In the genomic region with DNA sequence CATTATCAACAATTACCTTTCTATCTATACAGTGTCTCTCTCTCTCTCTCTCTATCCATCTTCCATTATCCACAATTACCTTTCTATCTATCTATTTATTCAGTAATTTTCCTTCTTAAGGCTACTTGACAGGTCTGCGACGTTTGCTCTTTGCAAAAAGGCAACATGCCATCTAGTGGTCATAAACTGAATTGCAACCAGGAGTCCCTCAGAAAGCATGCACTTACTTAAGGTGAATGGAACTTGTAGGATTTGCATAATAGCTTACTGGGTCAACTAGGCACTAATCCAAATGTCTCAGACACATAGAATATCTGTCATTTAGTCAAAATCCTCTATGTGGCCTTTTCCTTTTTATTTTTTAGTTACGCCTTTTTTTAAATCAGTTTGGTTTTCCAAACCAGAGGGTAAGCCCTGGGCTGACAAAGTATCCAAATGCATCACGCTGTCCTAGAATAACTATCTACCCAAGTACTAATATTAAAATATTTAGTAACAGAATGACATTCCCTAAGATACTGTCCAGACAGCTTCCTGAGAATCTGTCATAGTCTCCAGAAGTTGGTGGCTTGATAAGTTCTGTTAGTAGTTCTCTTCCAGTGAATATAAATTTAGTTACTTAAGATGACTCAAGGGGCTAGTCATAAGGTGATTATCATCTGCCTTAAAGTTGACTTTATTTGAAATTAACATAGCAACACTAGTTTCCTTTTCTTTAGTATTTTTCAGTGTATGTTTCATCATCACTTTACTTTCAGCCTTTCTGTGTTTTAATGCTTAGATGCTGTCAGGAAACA, we compare ENCODE assay signal across 8 cellular contexts.
DNase-seq lines count a peak whose midpoint lies in the region; ATAC-seq lines count a peak whose summit lies in the region.

No MANE protein-coding gene starts in this region.

- H3K4ac ChIP-seq in neuronal stem cell (ENCODE audit: low read length): no peak overlapping the region

- H2BK15ac ChIP-seq in neuronal stem cell (ENCODE audit: low read length): no peak overlapping the region

- H3K4me1 ChIP-seq in neuronal stem cell (ENCODE audit: control insufficient read depth in 2 of 2, insufficient read depth in 1 of 2, low read depth in 1 of 2, low read length in 2 of 2): no peaks in the 10 kb centered on the region

- no peak overlapping the region for H3K27ac ChIP-seq in neuronal stem cell (replicated peaks; ENCODE audit: low read length)

- no peak overlapping the region for H2AFZ ChIP-seq in neuronal stem cell (ENCODE audit: low read length)

- no peaks in the 10 kb centered on the region for H3K36me3 ChIP-seq in neuronal stem cell (replicated peaks in 1 of 2; ENCODE audit: control insufficient read depth in 2 of 2, insufficient read depth in 2 of 2, low read length in 2 of 2)

- no peak overlapping the region for H3K23ac ChIP-seq in neuronal stem cell (ENCODE audit: low read depth, low read length, poor library complexity)

- no peak overlapping the region for H4K91ac ChIP-seq in neuronal stem cell (ENCODE audit: low read depth, low read length, poor library complexity)

- no peak overlapping the region for H3K14ac ChIP-seq in neuronal stem cell (ENCODE audit: low read length)

- ATAC-seq in GM21390 (IDR thresholded peaks at IDR 0.05; ENCODE audit: unreplicated experiment) (peak; percentile 98), HG03565 (IDR thresholded peaks at IDR 0.05; ENCODE audit: unreplicated experiment) (peak; percentile 94)

- no peak overlapping the region for H2AK5ac ChIP-seq in neuronal stem cell (ENCODE audit: low read depth, low read length)

- H2BK120ac ChIP-seq in neuronal stem cell (ENCODE audit: low read depth, low read length): no peak overlapping the region

- no peak overlapping the region for H3K4me2 ChIP-seq in neuronal stem cell (ENCODE audit: insufficient read depth, low read length, poor library complexity, severe bottlenecking)

- no peaks in the 10 kb centered on the region for H3K27me3 ChIP-seq in neuronal stem cell (ENCODE audit: control insufficient read depth in 3 of 3, insufficient read depth in 3 of 3, low read depth in 1 of 3, low read length in 3 of 3)

- no CpG with 5 or more reads among the region's 4 CpGs for WGBS in neuronal stem cell (ENCODE audit: extremely low coverage in 2 of 2, insufficient read length in 2 of 2, insufficient replicate concordance in 1 of 2), 2 donors

- H2BK5ac ChIP-seq in neuronal stem cell (ENCODE audit: low read length): no peak overlapping the region

- H2BK12ac ChIP-seq in neuronal stem cell (ENCODE audit: low read length): no peak overlapping the region

- H4K8ac ChIP-seq in neuronal stem cell (ENCODE audit: low read depth, low read length): no peak overlapping the region

- no peak overlapping the region for H3K4me3 ChIP-seq in neuronal stem cell (ENCODE audit: low read length in 2 of 2)

- in situ Hi-C loops in G401 (cut with HindIII; ENCODE audit: low sequenced_read_pairs): no loop called here

- no peak overlapping the region for H3K18ac ChIP-seq in neuronal stem cell (ENCODE audit: low read length)

- no peaks in the 10 kb centered on the region for H3K79me1 ChIP-seq in neuronal stem cell (ENCODE audit: low read depth, low read length)

- no peaks in the 10 kb centered on the region for H3K9me3 ChIP-seq in neuronal stem cell (replicated peaks in 1 of 2; ENCODE audit: control insufficient read depth in 2 of 2, insufficient read depth in 1 of 2, low read depth in 1 of 2, low read length in 2 of 2)

- no peak overlapping the region for H3K9ac ChIP-seq in neuronal stem cell (ENCODE audit: low read depth, low read length, poor library complexity)

- DNase-seq in G401 (ENCODE audit: low spot score): peak; percentile 59
- DNase-seq in NCI-H510A (lab: John Stamatoyannopoulos, UW): peak; percentile 9
- peak; percentile 7 to 23 for DNase-seq in activated CD4-positive, alpha-beta T cell treated with anti-CD3 and anti-CD28 coated beads, Interleukin-2, amount 50 U/mL, for 48 hours
- DNase-seq in fibroblast of the conjunctiva (ENCODE audit: low read depth): peak; percentile 63
- DNase-seq in neuronal stem cell (ENCODE audit: low spot score): peak; percentile 81
- DNase-seq in ureter (ENCODE audit: low spot score): no peak
